In the genomic region with DNA sequence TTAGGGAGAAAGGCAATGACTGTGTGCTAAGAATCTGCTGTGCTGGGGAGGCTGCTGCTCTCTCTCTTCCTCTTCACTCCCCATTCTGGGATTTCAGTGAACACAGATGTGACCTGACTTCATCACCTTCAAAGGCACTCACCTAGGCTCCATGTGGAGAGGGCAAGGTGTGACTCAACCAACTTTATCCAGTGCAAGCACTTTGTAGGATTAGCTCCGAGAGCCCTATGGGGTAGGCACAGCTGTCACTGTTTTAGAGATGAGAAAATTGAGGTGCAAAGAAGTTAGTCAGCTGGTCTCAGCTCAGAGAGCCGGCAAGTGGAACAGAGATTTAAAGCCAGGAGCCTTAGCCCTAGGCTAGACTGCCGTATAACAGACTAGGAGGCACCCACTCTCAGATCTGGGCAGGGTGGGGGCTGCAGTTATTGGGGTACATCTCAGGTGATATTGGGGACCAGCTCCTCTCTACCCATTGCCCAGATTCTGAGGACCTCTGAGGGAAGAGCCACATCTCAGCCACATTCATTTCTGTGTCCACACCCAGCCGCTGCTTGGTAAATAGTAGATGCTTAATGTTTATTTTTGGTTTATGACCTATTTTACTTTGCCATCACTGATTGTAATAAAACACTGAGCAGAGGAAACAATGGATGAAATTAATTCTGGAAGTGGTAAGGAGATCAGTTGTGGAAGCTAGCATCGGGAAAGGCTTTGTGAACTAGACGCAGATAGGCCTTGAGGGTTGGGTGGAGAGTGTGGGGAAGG, we compare ENCODE assay signal across 10 cellular contexts.
A peak's percentile ranks its signal among the peaks of the same experiment; 100 is the strongest.
DNase-seq lines count a peak whose midpoint lies in the region; ATAC-seq and TF ChIP-seq lines count a peak whose summit lies in the region.
"Had no signal": no experiment of that assay in that cellular context is flagged by ENCODE, and none has a peak within 500 bp of the region (broad histone marks: within the 10 kb centered on the region; RNA-seq: fewer than 3 reads in every experiment).

No MANE protein-coding gene starts in this region.

- no peaks in the 10 kb centered on the region for H4K20me1 ChIP-seq in OCI-LY3 (ENCODE audit: insufficient read depth, low read length)

- H3K4me3 Mint-ChIP-seq in activated T-cell treated with anti-CD3 and anti-CD28 coated beads, Interleukin-2, amount 50 U/mL, for 24 hours, result peak overlapping the region; percentile 26
- no peak overlapping the region for H3K4me3 Mint-ChIP-seq in activated T-cell treated with anti-CD3 and anti-CD28 coated beads, Interleukin-2, amount 50 U/mL, for 4 hours
- peak overlapping the region; percentile 81 to 92 for H3K4me3 Mint-ChIP-seq in stimulated activated naive CD8-positive, alpha-beta T cell treated with anti-CD3 and anti-CD28 coated beads, Interleukin-15, amount 100 ng/mL, for 72 hours

- no peaks in the 10 kb centered on the region for H3K27me3 ChIP-seq in OCI-LY3 (ENCODE audit: low read depth, low read length)
- no peaks in the 10 kb centered on the region for H3K27me3 ChIP-seq in esophagus muscularis mucosa
- no peaks in the 10 kb centered on the region for H3K27me3 ChIP-seq in body of pancreas
- H3K27me3 ChIP-seq: left lung had no signal

- no peak for DNase-seq in activated T-cell treated with anti-CD3 and anti-CD28 coated beads, Interleukin-2, amount 50 U/mL, for 24 hours
- DNase-seq in activated T-cell treated with anti-CD3 and anti-CD28 coated beads, Interleukin-2, amount 50 U/mL, for 4 hours, result no peak
- DNase-seq in esophagus muscularis mucosa (ENCODE audit: extremely low spot score), result no peak
- DNase-seq in stimulated activated naive CD8-positive, alpha-beta T cell treated with anti-CD3 and anti-CD28 coated beads, Interleukin-15, amount 100 ng/mL, for 72 hours, result no peak
- no peak for DNase-seq in body of pancreas
- no peak for DNase-seq in G401 (ENCODE audit: low spot score)
- no peak for DNase-seq in NCI-H2029 (lab: John Stamatoyannopoulos, UW)
- DNase-seq: left lung had no signal

- peaks cover 10% of the 10 kb centered on the region for H3K36me3 ChIP-seq in OCI-LY3 (replicated peaks; ENCODE audit: low read depth, low read length)
- peaks cover 0 to 3% (median 0%) of the 10 kb centered on the region in 4 donors for H3K36me3 ChIP-seq in esophagus muscularis mucosa
- no peaks in the 10 kb centered on the region for H3K36me3 ChIP-seq in body of pancreas (replicated peaks in 1 of 2; ENCODE audit: insufficient read depth in 1 of 2, low read depth in 2 of 2)
- H3K36me3 ChIP-seq: left lung had no signal

- peak overlapping the region; percentile 97 for H3K9ac ChIP-seq in OCI-LY3 (ENCODE audit: low read length)

- H3K27ac Mint-ChIP-seq in activated T-cell treated with anti-CD3 and anti-CD28 coated beads, Interleukin-2, amount 50 U/mL, for 24 hours, result peak overlapping the region; percentile 91
- H3K27ac Mint-ChIP-seq in stimulated activated naive CD8-positive, alpha-beta T cell treated with anti-CD3 and anti-CD28 coated beads, Interleukin-15, amount 100 ng/mL, for 72 hours, result peak overlapping the region; percentile 84 to 99

- peaks cover 70% of the 10 kb centered on the region for H3K4me1 Mint-ChIP-seq in activated T-cell treated with anti-CD3 and anti-CD28 coated beads, Interleukin-2, amount 50 U/mL, for 24 hours (ENCODE audit: low read depth)
- peaks cover 67% of the 10 kb centered on the region for H3K4me1 Mint-ChIP-seq in activated T-cell treated with anti-CD3 and anti-CD28 coated beads, Interleukin-2, amount 50 U/mL, for 4 hours (ENCODE audit: low read depth)
- H3K4me1 Mint-ChIP-seq in stimulated activated naive CD8-positive, alpha-beta T cell treated with anti-CD3 and anti-CD28 coated beads, Interleukin-15, amount 100 ng/mL, for 72 hours, result peaks cover 96% of the 10 kb centered on the region

- no peak overlapping the region for H2AFZ ChIP-seq in OCI-LY3 (ENCODE audit: low read depth, low read length)

- H3K4me3 ChIP-seq in OCI-LY3 (ENCODE audit: low read length), result peak overlapping the region; percentile 22
- H3K4me3 ChIP-seq in esophagus muscularis mucosa, result no peak overlapping the region
- no peak overlapping the region for H3K4me3 ChIP-seq in body of pancreas
- H3K4me3 ChIP-seq: K562, left lung had no signal

- 94% methylated on average over 6 of the region's 6 CpGs for WGBS in esophagus muscularis mucosa
- 91 to 93% methylated on average over 6 of the region's 6 CpGs for WGBS in body of pancreas, 2 donors

- intact Hi-C loops in esophagus muscularis mucosa (cut with DNase I), result loop anchor here (5.0 kb wide), 1 partner anchor 51 kb away; no protein-coding TSS in a partner anchor
- intact Hi-C loops in body of pancreas (cut with DNase I), result loop anchor here (10.0 kb wide), 1 partner anchor 139 kb away; the partner anchor contains the start of gene CCDC182

- H3K36me3 Mint-ChIP-seq in activated T-cell treated with anti-CD3 and anti-CD28 coated beads, Interleukin-2, amount 50 U/mL, for 24 hours (ENCODE audit: low read depth), result peaks cover 4% of the 10 kb centered on the region
- H3K36me3 Mint-ChIP-seq in activated T-cell treated with anti-CD3 and anti-CD28 coated beads, Interleukin-2, amount 50 U/mL, for 4 hours (ENCODE audit: insufficient read depth), result no peaks in the 10 kb centered on the region

- no peak for TF ChIP-seq EP300 in esophagus muscularis mucosa (IDR thresholded peaks at IDR 0.05)

- TF ChIP-seq CTCF in OCI-LY3 (IDR thresholded peaks at IDR 0.05; ENCODE audit: low read depth, low read length) (no peak), esophagus muscularis mucosa (IDR thresholded peaks at IDR 0.05) (no peak), body of pancreas (IDR thresholded peaks at IDR 0.05) (no peak)

- ATAC-seq in activated T-cell treated with anti-CD3 and anti-CD28 coated beads, Interleukin-2, amount 50 U/mL, for 4 hours, result no peak
- no peak for ATAC-seq in stimulated activated naive CD8-positive, alpha-beta T cell treated with anti-CD3 and anti-CD28 coated beads, Interleukin-15, amount 100 ng/mL, for 72 hours
- ATAC-seq in body of pancreas, result no peak
- ATAC-seq: K562 had no signal

- H3K27ac ChIP-seq in OCI-LY3 (ENCODE audit: low read length) (peak overlapping the region; percentile 95), esophagus muscularis mucosa (replicated peaks in 1 of 4) (peak overlapping the region; percentile 59 to 80 (median 69)), body of pancreas (peak overlapping the region in 2 of 4 donors; percentile 62 to 63)

- no peaks in the 10 kb centered on the region for H3K9me3 ChIP-seq in OCI-LY3 (ENCODE audit: insufficient read depth, low read length)
- no peaks in the 10 kb centered on the region for H3K9me3 ChIP-seq in esophagus muscularis mucosa
- no peaks in the 10 kb centered on the region for H3K9me3 ChIP-seq in body of pancreas
- H3K9me3 ChIP-seq: left lung had no signal

- no peaks in the 10 kb centered on the region for H3K27me3 Mint-ChIP-seq in activated T-cell treated with anti-CD3 and anti-CD28 coated beads, Interleukin-2, amount 50 U/mL, for 24 hours
- H3K27me3 Mint-ChIP-seq in activated T-cell treated with anti-CD3 and anti-CD28 coated beads, Interleukin-2, amount 50 U/mL, for 4 hours (ENCODE audit: low read depth), result no peaks in the 10 kb centered on the region
- H3K27me3 Mint-ChIP-seq in stimulated activated naive CD8-positive, alpha-beta T cell treated with anti-CD3 and anti-CD28 coated beads, Interleukin-15, amount 100 ng/mL, for 72 hours, result no peaks in the 10 kb centered on the region

- H3K79me2 ChIP-seq in OCI-LY3 (ENCODE audit: low read length), result peaks cover 8% of the 10 kb centered on the region; the same call in 1 of the 2 replicates

- in situ Hi-C loops in G401 (cut with HindIII; ENCODE audit: low sequenced_read_pairs), result no loop called here

- TF ChIP-seq POLR2A in esophagus muscularis mucosa (IDR thresholded peaks at IDR 0.05; ENCODE audit: low read depth) (no peak), body of pancreas (IDR thresholded peaks at IDR 0.05) (no peak)

- no peaks in the 10 kb centered on the region for H3K9me3 Mint-ChIP-seq in activated T-cell treated with anti-CD3 and anti-CD28 coated beads, Interleukin-2, amount 50 U/mL, for 24 hours
- H3K9me3 Mint-ChIP-seq in activated T-cell treated with anti-CD3 and anti-CD28 coated beads, Interleukin-2, amount 50 U/mL, for 4 hours, result no peaks in the 10 kb centered on the region
- H3K9me3 Mint-ChIP-seq in stimulated activated naive CD8-positive, alpha-beta T cell treated with anti-CD3 and anti-CD28 coated beads, Interleukin-15, amount 100 ng/mL, for 72 hours, result no peaks in the 10 kb centered on the region

- H3K4me1 ChIP-seq in OCI-LY3 (ENCODE audit: low read length) (peaks cover 89% of the 10 kb centered on the region), esophagus muscularis mucosa (peaks cover 23 to 30% (median 26%) of the 10 kb centered on the region in 4 donors), body of pancreas (peaks cover 63% of the 10 kb centered on the region)

- H3K4me2 ChIP-seq in OCI-LY3 (ENCODE audit: low read length), result peak overlapping the region; percentile 60
